Comparison of ENCODE assay signal across 1 cellular context in genomic region chr11:72725731-72726042, GRCh38.
TF ChIP-seq lines count a peak whose summit lies in the region.

No MANE protein-coding gene starts in this region.

TF ChIP-seq in K562, 482 proteins besides CTCF, POLR2A, EP300 and RAD21:
- TF ChIP-seq ZNF3 (CRISPR knock-in tag; IDR thresholded peaks at IDR 0.05) = no peak
- TF ChIP-seq BCOR (IDR thresholded peaks at IDR 0.05) = peak; percentile 49; the same call in 1 of the 2 replicates
- TF ChIP-seq ZNF184 (CRISPR knock-in tag; IDR thresholded peaks at IDR 0.05) = no peak
- TF ChIP-seq CCNT2 (IDR thresholded peaks at IDR 0.05; ENCODE audit: borderline replicate concordance, extremely low read depth, insufficient read length, low read depth, low read length) = no peak
- 0 out of 2 replicates have a peak, but pooled peaks have one; percentile 64 for TF ChIP-seq ZNF436 (CRISPR knock-in tag; IDR thresholded peaks at IDR 0.05)
- peak; percentile 98 for TF ChIP-seq ZFP36 (IDR thresholded peaks at IDR 0.05; ENCODE audit: low read depth, low read length, partially characterized antibody)
TF ChIP-seq in K562: peak in this region for 3.
